9 cellular contexts compared by ENCODE assay signal in genomic region chr15:91956026-91956723, GRCh38.
A peak's percentile ranks its signal among the peaks of the same experiment; 100 is the strongest.
DNase-seq lines count a peak whose midpoint lies in the region; ATAC-seq and TF ChIP-seq lines count a peak whose summit lies in the region.
"Had no signal": no experiment of that assay in that cellular context is flagged by ENCODE, and none has a peak within 500 bp of the region (broad histone marks: within the 10 kb centered on the region; RNA-seq: fewer than 3 reads in every experiment).

No MANE protein-coding gene starts in this region.

- TF ChIP-seq CTCF in foreskin keratinocyte (conservative IDR thresholded peaks at IDR 0.05), result peak; percentile 30

- DNase-seq in EH (ENCODE audit: low read depth) (peak; percentile 75), T1000 (lab: John Stamatoyannopoulos, UW) (peak; percentile 28), foreskin keratinocyte (peak; percentile 73 to 90), sciatic nerve (ENCODE audit: low spot score) (no peak), SKM-1 treated with dmso at 0.1 percent for 144 hours (lab: John Stamatoyannopoulos, UW; ENCODE audit: unreplicated experiment) (no peak), NOMO-1 treated with dmso at 0.1 percent for 144 hours (lab: John Stamatoyannopoulos, UW; ENCODE audit: unreplicated experiment) (no peak)
- DNase-seq: NCI-H2029 had no signal

- ATAC-seq in foreskin keratinocyte (peak; percentile 65), sciatic nerve (peak; percentile 60), HG02678 (IDR thresholded peaks at IDR 0.05; ENCODE audit: unreplicated experiment) (no peak), HG03457 (IDR thresholded peaks at IDR 0.05; ENCODE audit: unreplicated experiment) (no peak)

- peaks cover 30% of the 10 kb centered on the region for H3K4me1 ChIP-seq in foreskin keratinocyte

- H3K27me3 ChIP-seq in foreskin keratinocyte, result no peaks in the 10 kb centered on the region

- peak overlapping the region; percentile 96 for H3K27ac ChIP-seq in foreskin keratinocyte

- intact Hi-C loops in sciatic nerve (cut with DNase I), result no loop called here

Comparison
In these comparisons a context has a peak if more than half of its experiments do, and no peak if none do; other contexts are left out.
1. DNase-seq: peak in EH (single experiment), T1000 (single experiment) and foreskin keratinocyte (2 of 2); none in sciatic nerve (single experiment), SKM-1 treated with dmso at 0.1 percent for 144 hours (single experiment) and NOMO-1 treated with dmso at 0.1 percent for 144 hours (single experiment).
2. ATAC-seq: peak in foreskin keratinocyte (single experiment) and sciatic nerve (single experiment); none in HG02678 (single experiment) and HG03457 (single experiment).